Comparison of ENCODE assay signal across 4 cellular contexts in the genomic region with DNA sequence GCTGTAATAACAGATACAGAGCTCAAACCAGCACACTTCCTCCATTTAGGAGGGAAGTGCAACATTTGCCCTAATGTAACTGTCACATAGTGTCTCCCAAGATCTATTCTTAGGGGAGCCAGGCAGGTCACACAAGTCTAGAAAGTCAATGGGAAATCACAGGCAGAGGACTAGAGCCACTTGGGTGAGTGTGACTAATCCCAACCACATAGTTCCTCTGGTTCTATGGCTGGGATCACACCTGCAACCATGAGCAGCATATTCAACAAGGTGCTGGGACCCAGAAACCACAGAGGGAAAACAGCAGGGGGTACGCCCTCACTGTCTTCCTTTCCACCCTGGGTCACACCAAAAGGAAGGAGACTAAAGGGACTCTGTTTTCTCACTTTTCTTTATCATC.
"Had no signal": no experiment of that assay in that cellular context is flagged by ENCODE, and none has a peak within 500 bp of the region (broad histone marks: within the 10 kb centered on the region; RNA-seq: fewer than 3 reads in every experiment).

No MANE protein-coding gene starts in this region.

- H3K4me3 ChIP-seq: GM23248 had no signal

- H2AFZ ChIP-seq: GM23248 had no signal

- H3K4me2 ChIP-seq: KMS-11 had no signal

- H3K27ac ChIP-seq: GM23248, KMS-11 had no signal

- DNase-seq: GOT3 had no signal

- H3K9ac ChIP-seq: GM23248, KMS-11 had no signal

- FAIRE-seq: HTR-8/SVneo had no signal
